15 cellular contexts compared by ENCODE assay signal in genomic region chr5:169083394-169084018, GRCh38.
"Had no signal": no experiment of that assay in that cellular context is flagged by ENCODE, and none has a peak within 500 bp of the region (broad histone marks: within the 10 kb centered on the region; RNA-seq: fewer than 3 reads in every experiment).

No MANE protein-coding gene starts in this region.

- ATAC-seq: activated naive CD4-positive, alpha-beta T cell treated with anti-CD3 and anti-CD28 coated beads, Interleukin-2, amount 50 U/mL, for 72 hours; esophagus mucosa; left lung had no signal

- H3K27me3 ChIP-seq: left lung, sigmoid colon, spleen, stomach, testis had no signal

- H3K36me3 Mint-ChIP-seq: activated CD4-positive, alpha-beta memory T cell treated with anti-CD3 and anti-CD28 coated beads for 36 hours; activated naive CD4-positive, alpha-beta T cell treated with anti-CD3 and anti-CD28 coated beads, Interleukin-2, amount 50 U/mL, for 72 hours had no signal

- DNase-seq: activated CD4-positive, alpha-beta memory T cell treated with anti-CD3 and anti-CD28 coated beads for 36 hours; activated gamma-delta T cell; activated T-cell treated with anti-CD3 and anti-CD28 coated beads, Interleukin-2, amount 50 U/mL, for 48 hours; caudate nucleus; left lung; mesenchymal stem cell; sigmoid colon; spleen; stomach; testis had no signal

- H3K9me3 ChIP-seq: left lung, sigmoid colon, spleen, stomach, testis had no signal

- H3K4me3 Mint-ChIP-seq: activated CD4-positive, alpha-beta memory T cell treated with anti-CD3 and anti-CD28 coated beads for 36 hours had no signal

- H3K27ac Mint-ChIP-seq: activated CD4-positive, alpha-beta memory T cell treated with anti-CD3 and anti-CD28 coated beads for 36 hours; activated naive CD4-positive, alpha-beta T cell treated with anti-CD3 and anti-CD28 coated beads, Interleukin-2, amount 50 U/mL, for 72 hours had no signal

- H3K27ac ChIP-seq: left lung, sigmoid colon, spleen, stomach, testis, VCaP had no signal

- H3K4me3 ChIP-seq: left lung, sigmoid colon, spleen, stomach, testis had no signal

- H3K27me3 Mint-ChIP-seq: activated CD4-positive, alpha-beta memory T cell treated with anti-CD3 and anti-CD28 coated beads for 36 hours had no signal

- H3K9me3 Mint-ChIP-seq: activated CD4-positive, alpha-beta memory T cell treated with anti-CD3 and anti-CD28 coated beads for 36 hours; activated naive CD4-positive, alpha-beta T cell treated with anti-CD3 and anti-CD28 coated beads, Interleukin-2, amount 50 U/mL, for 72 hours had no signal

- H3K36me3 ChIP-seq: left lung, sigmoid colon, spleen, stomach had no signal

- H3K4me1 ChIP-seq: left lung, sigmoid colon, stomach, testis had no signal

- FAIRE-seq: colon, keratinocyte had no signal
